30 cellular contexts compared by ENCODE assay signal in the genomic region with DNA sequence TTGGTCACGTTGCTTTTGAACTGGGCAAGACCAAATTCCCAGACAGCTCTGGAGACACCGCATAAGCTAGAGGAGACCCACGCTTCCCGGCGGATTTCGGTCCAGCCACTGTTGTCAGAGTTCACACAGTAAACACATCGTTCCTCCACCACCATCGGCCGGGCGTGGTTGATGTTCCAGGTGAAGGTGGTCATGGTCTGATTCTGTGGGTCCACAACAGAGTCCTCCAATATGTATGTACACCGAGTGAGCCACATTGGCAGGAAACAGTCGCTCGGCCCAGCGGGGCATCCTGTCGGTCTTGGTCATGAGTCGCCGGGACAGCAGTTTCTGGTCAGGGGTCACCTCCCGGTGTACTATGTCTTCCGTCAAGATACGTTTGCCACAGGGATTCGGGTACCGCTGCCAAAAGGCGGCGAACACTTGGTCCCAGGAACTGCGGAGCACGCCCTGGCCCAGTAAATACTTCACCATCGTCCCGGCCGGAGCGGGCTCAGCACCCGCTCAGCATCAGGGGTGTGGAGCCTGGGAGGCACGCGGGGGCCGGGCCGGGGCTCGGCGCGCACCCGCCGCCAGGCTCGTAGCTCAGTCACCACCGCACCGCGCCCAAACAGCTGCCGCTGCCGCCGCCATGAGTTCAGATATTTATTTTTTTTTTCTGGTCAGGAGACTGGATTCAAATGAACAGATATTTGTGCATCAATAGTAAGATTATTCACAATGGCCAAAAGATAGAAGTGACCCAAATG. TPM values are rescaled to one million over a fixed set of nuclear protein-coding genes. Genes with fewer than 3 reads are reported as not detected.
"Had no signal": no experiment of that assay in that cellular context is flagged by ENCODE, and none has a peak within 500 bp of the region (broad histone marks: within the 10 kb centered on the region; RNA-seq: fewer than 3 reads in every experiment).

No MANE protein-coding gene starts in this region.

- H3K27me3 Mint-ChIP-seq: natural killer cell treated with Interleukin-12 subunit alpha and Interleukin-12 subunit beta and Interleukin-15 and Interleukin-18, amount 100 ng/mL, for 72 hours; progenitor cell of endocrine pancreas; stimulated activated naive CD8-positive, alpha-beta T cell treated with anti-CD3 and anti-CD28 coated beads, Interleukin-15, Interleukin-2, amounts not matched to agents 100 ng/mL and 50 ng/mL, for 24 hours; type B pancreatic cell had no signal

- H3K4me3 Mint-ChIP-seq: naive B cell; naive thymus-derived CD8-positive, alpha-beta T cell; natural killer cell treated with Interleukin-12 subunit alpha and Interleukin-12 subunit beta and Interleukin-15 and Interleukin-18, amount 100 ng/mL, for 72 hours; nephron progenitor cell; neural crest cell; stimulated activated effector memory CD8-positive, alpha-beta T cell treated with anti-CD3 and anti-CD28 coated beads, Interleukin-12 subunit alpha, Interleukin-12 subunit beta, amount 100 ng/mL, for 72 hours; stimulated activated naive B cell treated with anti-CD40 and anti-IgM and Interleukin-4, amounts not matched to agents 10 μg/mL and 1 μg/mL and 100 μg/mL, for 72 hours; stimulated activated naive CD8-positive, alpha-beta T cell treated with anti-CD3 and anti-CD28 coated beads, Interleukin-15, Interleukin-2, amounts not matched to agents 100 ng/mL and 50 ng/mL, for 24 hours; type B pancreatic cell had no signal

- DNase-seq: naive B cell; naive thymus-derived CD8-positive, alpha-beta T cell; nephron progenitor cell; occipital lobe; ovary; stimulated activated CD4-positive, alpha-beta T cell treated with anti-CD3 and anti-CD28 coated beads, Interleukin-15, amount 100 ng/mL, for 24 hours; stimulated activated CD4-positive, alpha-beta T cell treated with anti-CD3 and anti-CD28 coated beads, Interleukin-2, amount 100 ng/mL, for 24 hours; stimulated activated CD4-positive, alpha-beta T cell treated with anti-CD3 and anti-CD28 coated beads, Interleukin-2, amount 100 ng/mL, for 48 hours; stimulated activated CD4-positive, alpha-beta T cell treated with anti-CD3 and anti-CD28 coated beads, Interleukin-4, amount 100 ng/mL, for 24 hours; stimulated activated naive B cell treated with anti-CD40 and anti-IgM and Interleukin-4, amounts not matched to agents 10 μg/mL and 1 μg/mL and 100 μg/mL, for 72 hours; stimulated activated naive CD4-positive, alpha-beta T cell treated with Interleukin-2 at 50 U/mL for 16 hours; stomach; transverse colon; upper lobe of right lung; uterus had no signal

- H3K27ac ChIP-seq: ovary, parathyroid adenoma, psoas muscle, stomach, tibial artery, transverse colon, upper lobe of right lung, uterus had no signal

- H3K9me3 ChIP-seq: ovary, psoas muscle, stomach, tibial artery, transverse colon, upper lobe of right lung, uterus had no signal

- H3K36me3 ChIP-seq: ovary, stomach, tibial artery, transverse colon, upper lobe of right lung, uterus had no signal

- H3K4me3 ChIP-seq: ovary, psoas muscle, smooth muscle cell, stomach, tibial artery, transverse colon, upper lobe of right lung, uterus had no signal

- H3K9me3 Mint-ChIP-seq: natural killer cell treated with Interleukin-12 subunit alpha and Interleukin-12 subunit beta and Interleukin-15 and Interleukin-18, amount 100 ng/mL, for 72 hours; stimulated activated effector memory CD8-positive, alpha-beta T cell treated with anti-CD3 and anti-CD28 coated beads, Interleukin-12 subunit alpha, Interleukin-12 subunit beta, amount 100 ng/mL, for 72 hours; stimulated activated naive CD8-positive, alpha-beta T cell treated with anti-CD3 and anti-CD28 coated beads, Interleukin-15, Interleukin-2, amounts not matched to agents 100 ng/mL and 50 ng/mL, for 24 hours had no signal

- H3K36me3 Mint-ChIP-seq: natural killer cell treated with Interleukin-12 subunit alpha and Interleukin-12 subunit beta and Interleukin-15 and Interleukin-18, amount 100 ng/mL, for 72 hours; stimulated activated effector memory CD8-positive, alpha-beta T cell treated with anti-CD3 and anti-CD28 coated beads, Interleukin-12 subunit alpha, Interleukin-12 subunit beta, amount 100 ng/mL, for 72 hours had no signal

- H3K27ac Mint-ChIP-seq: naive B cell; naive thymus-derived CD8-positive, alpha-beta T cell; natural killer cell treated with Interleukin-12 subunit alpha and Interleukin-12 subunit beta and Interleukin-15 and Interleukin-18, amount 100 ng/mL, for 72 hours; progenitor cell of endocrine pancreas; stimulated activated effector memory CD8-positive, alpha-beta T cell treated with anti-CD3 and anti-CD28 coated beads, Interleukin-12 subunit alpha, Interleukin-12 subunit beta, amount 100 ng/mL, for 72 hours; stimulated activated naive B cell treated with anti-CD40 and anti-IgM and Interleukin-4, amounts not matched to agents 10 μg/mL and 1 μg/mL and 100 μg/mL, for 72 hours; stimulated activated naive CD8-positive, alpha-beta T cell treated with anti-CD3 and anti-CD28 coated beads, Interleukin-15, Interleukin-2, amounts not matched to agents 100 ng/mL and 50 ng/mL, for 24 hours; type B pancreatic cell had no signal

- H3K4me1 Mint-ChIP-seq: naive B cell; naive thymus-derived CD8-positive, alpha-beta T cell; nephron progenitor cell; neural crest cell; stimulated activated effector memory CD8-positive, alpha-beta T cell treated with anti-CD3 and anti-CD28 coated beads, Interleukin-12 subunit alpha, Interleukin-12 subunit beta, amount 100 ng/mL, for 72 hours; stimulated activated naive B cell treated with anti-CD40 and anti-IgM and Interleukin-4, amounts not matched to agents 10 μg/mL and 1 μg/mL and 100 μg/mL, for 72 hours had no signal

- H3K4me1 ChIP-seq: parathyroid adenoma, psoas muscle, stomach, tibial artery, transverse colon, upper lobe of right lung, uterus had no signal

- H3K27me3 ChIP-seq: ovary, stomach, tibial artery, transverse colon, upper lobe of right lung, uterus had no signal

- ATAC-seq: naive thymus-derived CD8-positive, alpha-beta T cell; natural killer cell treated with Interleukin-12 subunit alpha and Interleukin-12 subunit beta and Interleukin-15 and Interleukin-18, amount 100 ng/mL, for 72 hours; psoas muscle; right cardiac atrium; sciatic nerve; stimulated activated effector memory CD8-positive, alpha-beta T cell treated with anti-CD3 and anti-CD28 coated beads, Interleukin-12 subunit alpha, Interleukin-12 subunit beta, amount 100 ng/mL, for 72 hours; stimulated activated naive B cell treated with anti-CD40 and anti-IgM and Interleukin-4, amounts not matched to agents 10 μg/mL and 1 μg/mL and 100 μg/mL, for 72 hours; upper lobe of right lung had no signal

RNA-seq across cellular contexts. Expression of a gene that starts 36.7 kb away (rescaled TPM):
- total RNA-seq: naive thymus-derived CD8-positive, alpha-beta T cell; natural killer cell treated with Interleukin-12 subunit alpha and Interleukin-12 subunit beta and Interleukin-15 and Interleukin-18, amount 100 ng/mL, for 72 hours; neural crest cell; occipital lobe; renal cortical epithelial cell; right cardiac atrium; skeletal muscle tissue; smooth muscle cell; stomach; upper lobe of right lung had no signal
- polyA plus RNA-seq: smooth muscle cell, stomach, urinary bladder had no signal
